ENCODE assay signal across 22 cellular contexts in genomic region chr13:44098559-44098958, GRCh38.
"Had no signal": no experiment of that assay in that cellular context is flagged by ENCODE, and none has a peak within 500 bp of the region (broad histone marks: within the 10 kb centered on the region; RNA-seq: fewer than 3 reads in every experiment).

No MANE protein-coding gene starts in this region.

- H3K27me3 ChIP-seq: dorsolateral prefrontal cortex, esophagus squamous epithelium, foreskin keratinocyte, gastroesophageal sphincter, heart left ventricle, hepatocyte, left lung had no signal

- H3K4me1 ChIP-seq: esophagus squamous epithelium, foreskin keratinocyte, heart left ventricle, left lung, lower lobe of right lung had no signal

- H3K36me3 ChIP-seq: esophagus squamous epithelium, gastroesophageal sphincter, heart left ventricle, left lung, lower lobe of right lung had no signal

- DNase-seq: dermis blood vessel endothelial cell; dorsolateral prefrontal cortex; effector CD4-positive, alpha-beta T cell; effector memory CD4-positive, alpha-beta T cell; esophagus squamous epithelium; foreskin keratinocyte; heart left ventricle; hypothalamus; immature natural killer cell; islet precursor cell; kidney; kidney glomerular epithelial cell; left ventricle myocardium superior; lower lobe of right lung; mesenchymal stem cell; midbrain; naive B cell; naive thymus-derived CD8-positive, alpha-beta T cell had no signal

- H3K4me3 ChIP-seq: coronary artery, dorsolateral prefrontal cortex, esophagus squamous epithelium, gastroesophageal sphincter, heart left ventricle, hepatocyte, left lung, lower lobe of right lung had no signal

- ATAC-seq: foreskin keratinocyte; gastroesophageal sphincter; heart left ventricle; left lung; left ventricle myocardium superior; lower lobe of right lung; naive thymus-derived CD8-positive, alpha-beta T cell had no signal

- H3K9me3 ChIP-seq: esophagus squamous epithelium, gastroesophageal sphincter, lower lobe of right lung had no signal

- H3K27ac ChIP-seq: coronary artery, dorsolateral prefrontal cortex, esophagus squamous epithelium, foreskin keratinocyte, gastroesophageal sphincter, heart left ventricle, hepatocyte, left lung, lower lobe of right lung had no signal
